In genomic region chr2:206766057-206766930, GRCh38 we compare ENCODE assay signal across 8 cellular contexts. TPM values are rescaled to one million over a fixed set of nuclear protein-coding genes. Genes with fewer than 3 reads are reported as not detected.
DNase-seq lines count a peak whose midpoint lies in the region; ATAC-seq, FAIRE-seq and TF ChIP-seq lines count a peak whose summit lies in the region.

No MANE protein-coding gene starts in this region.

- 35% methylated on average over 12 of the region's 12 CpGs for WGBS in suprapubic skin

- H3K27me3 ChIP-seq in kidney epithelial cell (ENCODE audit: control insufficient read depth, insufficient read depth, low read length) (peaks cover 2% of the 10 kb centered on the region), suprapubic skin (no peaks in the 10 kb centered on the region)

- TF ChIP-seq CTCF in kidney epithelial cell (IDR thresholded peaks at IDR 0.05; ENCODE audit: insufficient read depth, low read length, poor library complexity, severe bottlenecking) (no peak), suprapubic skin (IDR thresholded peaks at IDR 0.05) (no peak), GM10266 (IDR thresholded peaks at IDR 0.05; ENCODE audit: control insufficient read depth, insufficient read depth, low read depth, missing control alignments) (no peak)

- no peak for DNase-seq in activated CD4-positive, alpha-beta T cell treated with anti-CD3 and anti-CD28 coated beads for 36 hours
- DNase-seq in activated CD4-positive, alpha-beta T cell treated with anti-CD3 and anti-CD28 coated beads for 48 hours: no peak
- DNase-seq in activated naive CD8-positive, alpha-beta T cell treated with anti-CD3 and anti-CD28 coated beads, Interleukin-2, amount 10 ng/mL, durations not matched to agents 7 days and 5 days: no peak
- DNase-seq in kidney epithelial cell (ENCODE audit: low read depth) (no peak), suprapubic skin (ENCODE audit: low spot score in 2 of 2) (no peak), GM10266 (ENCODE audit: extremely low spot score) (no peak), GM12891 (ENCODE audit: insufficient read length, low spot score) (no peak), NK-92 (lab: John Stamatoyannopoulos, UW; ENCODE audit: unreplicated experiment) (no peak)

- CTCF ChIA-PET in activated CD4-positive, alpha-beta T cell treated with anti-CD3 and anti-CD28 coated beads for 36 hours (lab: Charles Lee): interaction anchor here (0.8 to 1.6 kb wide), 3 partner anchors 14 to 859 kb away, joined by 3 to 9 read pairs (median 3); partner anchors contain the start of gene METTL21A

- no peak for TF ChIP-seq EP300 in suprapubic skin (IDR thresholded peaks at IDR 0.05)

- H3K4me3 ChIP-seq in kidney epithelial cell (ENCODE audit: low read depth, low read length) (peak overlapping the region; percentile 63), suprapubic skin (peak overlapping the region; percentile 90)

- H3K36me3 Mint-ChIP-seq in activated CD4-positive, alpha-beta T cell treated with anti-CD3 and anti-CD28 coated beads for 36 hours (ENCODE audit: low read depth): peaks cover 30% of the 10 kb centered on the region
- peaks cover 13% of the 10 kb centered on the region for H3K36me3 Mint-ChIP-seq in activated naive CD8-positive, alpha-beta T cell treated with anti-CD3 and anti-CD28 coated beads, Interleukin-2, amount 10 ng/mL, durations not matched to agents 7 days and 5 days

- intact Hi-C loops in activated CD4-positive, alpha-beta T cell treated with anti-CD3 and anti-CD28 coated beads for 36 hours (cut with DNase I, micrococcal nuclease): loop anchor here in 1 of 2 experiments (5.0 kb wide), 3 partner anchors 494 to 1501 kb away; partner anchors contain the start of genes PIKFYVE and ZDBF2

- H3K9me3 ChIP-seq in suprapubic skin: no peaks in the 10 kb centered on the region

- POLR2A ChIA-PET in activated CD4-positive, alpha-beta T cell treated with anti-CD3 and anti-CD28 coated beads for 36 hours (lab: Charles Lee): interaction anchor here (0.7 to 1.1 kb wide), 3 partner anchors 17 to 763 kb away, joined by 3 to 4 read pairs (median 3); partner anchors contain the start of gene CREB1
- POLR2A ChIA-PET in activated naive CD8-positive, alpha-beta T cell treated with anti-CD3 and anti-CD28 coated beads, Interleukin-2, amount 10 ng/mL, durations not matched to agents 7 days and 5 days (lab: Charles Lee): interaction anchor here (0.5 to 1.7 kb wide), 5 partner anchors 27 to 1275 kb away, joined by 3 to 9 read pairs (median 3); partner anchors contain the start of genes CCNYL1, EEF1B2 and NDUFS1

- H3K36me3 ChIP-seq in kidney epithelial cell (ENCODE audit: control insufficient read depth, insufficient read depth, low read length) (no peaks in the 10 kb centered on the region), suprapubic skin (peaks cover 14% of the 10 kb centered on the region)

- peak overlapping the region; percentile 93 for H3K4me3 Mint-ChIP-seq in activated CD4-positive, alpha-beta T cell treated with anti-CD3 and anti-CD28 coated beads for 36 hours
- H3K4me3 Mint-ChIP-seq in activated naive CD8-positive, alpha-beta T cell treated with anti-CD3 and anti-CD28 coated beads, Interleukin-2, amount 10 ng/mL, durations not matched to agents 7 days and 5 days: peak overlapping the region; percentile 94

- peak overlapping the region; percentile 93 for H3K27ac ChIP-seq in suprapubic skin

- TF ChIP-seq POLR2A in suprapubic skin (IDR thresholded peaks at IDR 0.05) (no peak), GM12891 (IDR thresholded peaks at IDR 0.05; ENCODE audit: low read depth, low read length) (no peak)

- no peak for ATAC-seq in activated CD4-positive, alpha-beta T cell treated with anti-CD3 and anti-CD28 coated beads for 36 hours
- ATAC-seq in activated naive CD8-positive, alpha-beta T cell treated with anti-CD3 and anti-CD28 coated beads, Interleukin-2, amount 10 ng/mL, durations not matched to agents 7 days and 5 days (ENCODE audit: low read depth): no peak

- peak overlapping the region; percentile 98 for H3K27ac Mint-ChIP-seq in activated CD4-positive, alpha-beta T cell treated with anti-CD3 and anti-CD28 coated beads for 36 hours
- H3K27ac Mint-ChIP-seq in activated naive CD8-positive, alpha-beta T cell treated with anti-CD3 and anti-CD28 coated beads, Interleukin-2, amount 10 ng/mL, durations not matched to agents 7 days and 5 days: peak overlapping the region; percentile 96

- peaks cover 37% of the 10 kb centered on the region for H3K4me1 Mint-ChIP-seq in activated CD4-positive, alpha-beta T cell treated with anti-CD3 and anti-CD28 coated beads for 36 hours
- H3K4me1 Mint-ChIP-seq in activated naive CD8-positive, alpha-beta T cell treated with anti-CD3 and anti-CD28 coated beads, Interleukin-2, amount 10 ng/mL, durations not matched to agents 7 days and 5 days: peaks cover 22% of the 10 kb centered on the region

- no peaks in the 10 kb centered on the region for H3K27me3 Mint-ChIP-seq in activated CD4-positive, alpha-beta T cell treated with anti-CD3 and anti-CD28 coated beads for 36 hours
- H3K27me3 Mint-ChIP-seq in activated naive CD8-positive, alpha-beta T cell treated with anti-CD3 and anti-CD28 coated beads, Interleukin-2, amount 10 ng/mL, durations not matched to agents 7 days and 5 days: no peaks in the 10 kb centered on the region

- H3K9me3 Mint-ChIP-seq in activated CD4-positive, alpha-beta T cell treated with anti-CD3 and anti-CD28 coated beads for 36 hours (ENCODE audit: low read depth): no peaks in the 10 kb centered on the region
- no peaks in the 10 kb centered on the region for H3K9me3 Mint-ChIP-seq in activated naive CD8-positive, alpha-beta T cell treated with anti-CD3 and anti-CD28 coated beads, Interleukin-2, amount 10 ng/mL, durations not matched to agents 7 days and 5 days

- peaks cover 31% of the 10 kb centered on the region for H3K4me1 ChIP-seq in suprapubic skin

- FAIRE-seq in GM12891 (lab: Jason Lieb, UNC): no peak

TF ChIP-seq in GM12891, 5 proteins besides CTCF, POLR2A, EP300 and RAD21:
- TF ChIP-seq POU2F2 (IDR thresholded peaks at IDR 0.05; ENCODE audit: low read depth, low read length) (no peak), PAX5 (IDR thresholded peaks at IDR 0.05; ENCODE audit: insufficient read depth, low read length, severe bottlenecking) (no peak), POLR2AphosphoS5 (IDR thresholded peaks at IDR 0.05; ENCODE audit: low read depth, low read length) (no peak), TAF1 (IDR thresholded peaks at IDR 0.05; ENCODE audit: low read depth, low read length) (no peak), SPI1 (IDR thresholded peaks at IDR 0.05; ENCODE audit: low read depth, low read length) (no peak)

RNA-seq across cellular contexts. Expression of gene FASTKD2, which starts 0.9 kb away (rescaled TPM):
- total RNA-seq in activated CD4-positive, alpha-beta T cell treated with anti-CD3 and anti-CD28 coated beads for 36 hours: 10 to 100 TPM; 33.9 to 37.0 TPM
- total RNA-seq in activated naive CD8-positive, alpha-beta T cell treated with anti-CD3 and anti-CD28 coated beads, Interleukin-2, amount 10 ng/mL, durations not matched to agents 7 days and 5 days: 10 to 100 TPM; 17.8 to 19.8 TPM
- total RNA-seq in kidney epithelial cell: 35.8 and 38.4 TPM in 2 replicates
- 10 to 100 TPM; 23.0 to 45.1 (median 28.5) TPM for total RNA-seq in suprapubic skin
- 17.5 TPM for polyA plus RNA-seq in GM12891 (2012; ENCODE audit: low read depth, missing spikeins)

RNA-seq across cellular contexts. Expression of gene MDH1B, which starts 1.2 kb away (rescaled TPM):
- total RNA-seq in activated CD4-positive, alpha-beta T cell treated with anti-CD3 and anti-CD28 coated beads for 36 hours: 1 to 10 TPM in 1 of 2 experiments, under 1 TPM in 1; 0.83 to 1.3 TPM
- under 1 TPM; 0.34 to 0.44 TPM for total RNA-seq in activated naive CD8-positive, alpha-beta T cell treated with anti-CD3 and anti-CD28 coated beads, Interleukin-2, amount 10 ng/mL, durations not matched to agents 7 days and 5 days
- total RNA-seq in kidney epithelial cell (1.8 and 2.7 TPM in 2 replicates), suprapubic skin (1 to 10 TPM in 2 of 4 donors, under 1 TPM in 2; 0.26 to 2.3 (median 1.5) TPM)
- polyA plus RNA-seq in GM12891 (2012; ENCODE audit: low read depth, missing spikeins): 1.4 TPM

RNA-seq across cellular contexts. Expression of gene DYTN, which starts 48.1 kb away (rescaled TPM):
- total RNA-seq in activated CD4-positive, alpha-beta T cell treated with anti-CD3 and anti-CD28 coated beads for 36 hours: not detected
- not detected for total RNA-seq in activated naive CD8-positive, alpha-beta T cell treated with anti-CD3 and anti-CD28 coated beads, Interleukin-2, amount 10 ng/mL, durations not matched to agents 7 days and 5 days
- total RNA-seq in kidney epithelial cell (not detected in 2 replicates), suprapubic skin (not detected)
- polyA plus RNA-seq in GM12891 (2012; ENCODE audit: low read depth, missing spikeins): not detected
